17 cellular contexts compared by ENCODE assay signal in genomic region chr2:216589779-216590178, GRCh38. TPM values are rescaled to one million over a fixed set of nuclear protein-coding genes. Genes with fewer than 3 reads are reported as not detected.
DNase-seq lines count a peak whose midpoint lies in the region; ATAC-seq and TF ChIP-seq lines count a peak whose summit lies in the region.
"Had no signal": no experiment of that assay in that cellular context is flagged by ENCODE, and none has a peak within 500 bp of the region (broad histone marks: within the 10 kb centered on the region; RNA-seq: fewer than 3 reads in every experiment).

No MANE protein-coding gene starts in this region.

- 42% methylated on average over 1 of the region's 1 CpG for WGBS in hepatocyte (ENCODE audit: low lambda C conversion rate, missing lambda C conversion rate)

- no peaks in the 10 kb centered on the region for H3K36me3 Mint-ChIP-seq in type B pancreatic cell

- peaks cover 9% of the 10 kb centered on the region for H3K4me1 ChIP-seq in hepatocyte (ENCODE audit: insufficient read depth)

- no peak overlapping the region for H3K4me2 ChIP-seq in hepatocyte
- H3K4me2 ChIP-seq: PC-9 had no signal

- no peaks in the 10 kb centered on the region for H3K9me3 Mint-ChIP-seq in type B pancreatic cell

- H3K4me3 ChIP-seq in SK-N-MC (no peak overlapping the region), hepatocyte (no peak overlapping the region)
- H3K4me3 ChIP-seq: PC-9 had no signal

- H3K9me2 ChIP-seq in hepatocyte (replicated peaks; ENCODE audit: insufficient read depth), result no peaks in the 10 kb centered on the region

- TF ChIP-seq CTCF in hepatocyte (IDR thresholded peaks at IDR 0.05; ENCODE audit: poor library complexity) (no peak), type B pancreatic cell (conservative IDR thresholded peaks at IDR 0.05) (no peak)

- H3K27ac ChIP-seq in SK-N-MC (0 out of 2 replicates have a peak overlapping the region, but pooled peaks have one; percentile 10), hepatocyte (peak overlapping the region; percentile 43)
- H3K27ac ChIP-seq: C4-2B, PC-9 had no signal

- DNase-seq in EH (ENCODE audit: low read depth), result peak; percentile 21
- no peak for DNase-seq in SK-N-MC (ENCODE audit: low read depth, low spot score)
- no peak for DNase-seq in hepatocyte (ENCODE audit: low spot score)
- no peak for DNase-seq in type B pancreatic cell (ENCODE audit: extremely low spot score, unreplicated experiment)
- no peak for DNase-seq in NCI-H510A (lab: John Stamatoyannopoulos, UW)
- no peak for DNase-seq in CD1c-positive myeloid dendritic cell (ENCODE audit: extremely low spot score)
- DNase-seq: COR-L47, HCEC 1CT, KBM-7, NCI-H1436 treated with DMSO at 0.1 percent for 48 hours, NCI-H2081 treated with DMSO at 0.1 percent for 48 hours, NCI-H226, NCI-H526 treated with DMSO at 0.1 percent for 48 hours, PC-9 had no signal

- H3K27me3 Mint-ChIP-seq in type B pancreatic cell, result no peaks in the 10 kb centered on the region

- H3K36me3 ChIP-seq in SK-N-MC (ENCODE audit: insufficient read depth, low read length), result no peaks in the 10 kb centered on the region
- H3K36me3 ChIP-seq in hepatocyte (replicated peaks; ENCODE audit: insufficient read depth, low read depth), result no peaks in the 10 kb centered on the region

- H3K27ac Mint-ChIP-seq in type B pancreatic cell, result peak overlapping the region; percentile 42

- no peak for ATAC-seq in HG03439 (IDR thresholded peaks at IDR 0.05; ENCODE audit: unreplicated experiment)
- ATAC-seq: Right ventricle myocardium inferior had no signal

- H3K27me3 ChIP-seq in hepatocyte, result no peaks in the 10 kb centered on the region

- H3K4me3 Mint-ChIP-seq in type B pancreatic cell, result no peak overlapping the region

- no peak overlapping the region for H2AFZ ChIP-seq in hepatocyte
- H2AFZ ChIP-seq: PC-9 had no signal

- peak overlapping the region; percentile 16 for H3K9ac ChIP-seq in SK-N-MC (ENCODE audit: insufficient read length)

- peaks cover 23% of the 10 kb centered on the region for H3K4me1 Mint-ChIP-seq in type B pancreatic cell (ENCODE audit: unreplicated experiment)

- no peaks in the 10 kb centered on the region for H3K9me3 ChIP-seq in SK-N-MC (ENCODE audit: low read depth, low read length)
- no peaks in the 10 kb centered on the region for H3K9me3 ChIP-seq in hepatocyte (ENCODE audit: low read depth)

- no peaks in the 10 kb centered on the region for H4K20me1 ChIP-seq in hepatocyte (ENCODE audit: insufficient read depth, poor library complexity, severe bottlenecking)

- no peaks in the 10 kb centered on the region for H3K79me2 ChIP-seq in hepatocyte

RNA-seq across cellular contexts. Expression of gene IGFBP2, which starts 43.4 kb away (rescaled TPM):
- 163 and 231 TPM in 2 replicates for total RNA-seq in hepatocyte
- polyA plus RNA-seq in hepatocyte, result 338 and 351 TPM in 2 replicates
- total RNA-seq in type B pancreatic cell (ENCODE audit: low replicate concordance), result 121 and 252 TPM in 2 replicates
